ENCODE assay signal across 9 cellular contexts in genomic region chr19:42121666-42122069, GRCh38. TPM values are rescaled to one million over a fixed set of nuclear protein-coding genes. Genes with fewer than 3 reads are reported as not detected.
DNase-seq lines count a peak whose midpoint lies in the region; ATAC-seq and TF ChIP-seq lines count a peak whose summit lies in the region.
"Had no signal": no experiment of that assay in that cellular context is flagged by ENCODE, and none has a peak within 500 bp of the region (broad histone marks: within the 10 kb centered on the region; RNA-seq: fewer than 3 reads in every experiment).

No MANE protein-coding gene starts in this region.

- peaks cover 7% of the 10 kb centered on the region for H3K4me1 Mint-ChIP-seq in endothelial cell (ENCODE audit: unreplicated experiment)

- no peaks in the 10 kb centered on the region for H3K9me3 Mint-ChIP-seq in endothelial cell (ENCODE audit: unreplicated experiment)

- no peak overlapping the region for H3K27ac Mint-ChIP-seq in endothelial cell (ENCODE audit: unreplicated experiment)

- TF ChIP-seq CTCF in endothelial cell (IDR thresholded peaks at IDR 0.05; ENCODE audit: unreplicated experiment) = no peak

- DNase-seq in GDM1 (lab: John Stamatoyannopoulos, UW) = peak; percentile 80
- peak; percentile 40 for DNase-seq in NAMALWA (ENCODE audit: low spot score)
- DNase-seq in activated CD8-positive, alpha-beta memory T cell treated with anti-CD3 and anti-CD28 coated beads, Interleukin-2, amount 50 U/mL, for 4 hours = peak; percentile 87
- peak; percentile 33 for DNase-seq in fibroblast of the conjunctiva (ENCODE audit: low read depth)
- DNase-seq in stimulated activated CD4-positive, alpha-beta T cell treated with anti-CD3 and anti-CD28 coated beads, Interleukin-15, amount 100 ng/mL, for 24 hours = peak; percentile 93
- no peak for DNase-seq in endothelial cell (ENCODE audit: low spot score)
- no peak for DNase-seq in cerebellar cortex (ENCODE audit: low spot score)

- no peaks in the 10 kb centered on the region for H3K36me3 Mint-ChIP-seq in endothelial cell (ENCODE audit: low read depth, unreplicated experiment)

- no peak overlapping the region for H3K4me3 Mint-ChIP-seq in endothelial cell (ENCODE audit: unreplicated experiment)

- no peak for ATAC-seq in HG03571 (IDR thresholded peaks at IDR 0.05; ENCODE audit: unreplicated experiment)
- ATAC-seq: K562 had no signal

- H3K27me3 Mint-ChIP-seq in endothelial cell (ENCODE audit: unreplicated experiment) = peaks cover 10% of the 10 kb centered on the region

RNA-seq across cellular contexts. Expression of gene POU2F2, which starts 10.6 kb away (rescaled TPM):
- total RNA-seq in endothelial cell (ENCODE audit: unreplicated experiment) = 5.7 TPM

RNA-seq across cellular contexts. Expression of gene ZNF574, which starts 45.7 kb away (rescaled TPM):
- total RNA-seq in endothelial cell (ENCODE audit: unreplicated experiment) = 19.7 TPM

RNA-seq across cellular contexts. Expression of gene GRIK5, which starts 51.7 kb away (rescaled TPM):
- 18.4 TPM for total RNA-seq in endothelial cell (ENCODE audit: unreplicated experiment)

Comparison
In these comparisons a context has a peak if more than half of its experiments do, and no peak if none do; other contexts are left out.
1. DNase-seq: peak in GDM1 (single experiment), NAMALWA (single experiment), activated CD8-positive, alpha-beta memory T cell treated with anti-CD3 and anti-CD28 coated beads, Interleukin-2, amount 50 U/mL, for 4 hours (single experiment), fibroblast of the conjunctiva (single experiment) and stimulated activated CD4-positive, alpha-beta T cell treated with anti-CD3 and anti-CD28 coated beads, Interleukin-15, amount 100 ng/mL, for 24 hours (single experiment); none in endothelial cell (single experiment) and cerebellar cortex (single experiment).